Comparison of ENCODE assay signal across 8 cellular contexts in genomic region chrX:19990519-19991349, GRCh38. TPM values are rescaled to one million over a fixed set of nuclear protein-coding genes. Genes with fewer than 3 reads are reported as not detected.
DNase-seq lines count a peak whose midpoint lies in the region; ATAC-seq and TF ChIP-seq lines count a peak whose summit lies in the region.

Gene BCLAF3, minus strand, starts transcription at chrX:19991061. Its CDS starts 20,797 bp downstream, at chrX:19970264.

- H3K27me3 ChIP-seq in dorsolateral prefrontal cortex (peaks cover 0 to 30% (median 5%) of the 10 kb centered on the region in 45 donors), lower lobe of right lung (ENCODE audit: low read depth) (no peaks in the 10 kb centered on the region)

- peak within 1 kb of the TSS in 6 of 7 donors; percentile 48 to 87 (median 75) for H3K27ac Mint-ChIP-seq in CD14-positive monocyte

- H3K9me3 ChIP-seq in lower lobe of right lung = no peaks in the 10 kb centered on the region

- DNase-seq in CD14-positive monocyte (ENCODE audit: low spot score) (peak; percentile 84), NCI-H526 treated with DMSO at 0.1 percent for 48 hours (lab: John Stamatoyannopoulos, UW) (peak; percentile 87), dorsolateral prefrontal cortex (peak; percentile 65 to 90 (median 83)), lower lobe of right lung (peak; percentile 91)
- DNase-seq in activated CD4-positive, alpha-beta T cell treated with anti-CD3 and anti-CD28 coated beads, Interleukin-2, amount 50 U/mL, for 4 hours = peak; percentile 73 to 77
- peak; percentile 61 to 83 (median 76) for DNase-seq in stimulated activated CD4-positive, alpha-beta T cell treated with anti-CD3 and anti-CD28 coated beads, TNF-alpha, amount 100 ng/mL, for 1 hour (ENCODE audit: low read depth in 3 of 3, low spot score in 1 of 3)

- TF ChIP-seq CTCF in CD14-positive monocyte (IDR thresholded peaks at IDR 0.05) (peak; percentile 67), dorsolateral prefrontal cortex (IDR thresholded peaks at IDR 0.05 in 54 of 56, conservative IDR thresholded peaks at IDR 0.05 in 2 of 56; ENCODE audit: low read depth in 1 of 56, partially characterized antibody in 56 of 56) (peak; percentile 47 to 88 (median 76)), lower lobe of right lung (IDR thresholded peaks at IDR 0.05) (peak; percentile 81)

- H3K4me1 Mint-ChIP-seq in CD14-positive monocyte = peaks cover 12% of the 10 kb centered on the region

- H3K36me3 ChIP-seq in lower lobe of right lung = no peaks in the 10 kb centered on the region

- H3K27me3 Mint-ChIP-seq in CD14-positive monocyte (ENCODE audit: low read depth in 3 of 3) = peaks cover 0 to 22% (median 0%) of the 10 kb centered on the region in 3 donors

- peak within 1 kb of the TSS; percentile 83 to 91 for H3K4me3 Mint-ChIP-seq in CD14-positive monocyte

- peaks cover 0 to 3% (median 0%) of the 10 kb centered on the region in 7 donors for H3K9me3 Mint-ChIP-seq in CD14-positive monocyte

- intact Hi-C loops in CD14-positive monocyte (cut with micrococcal nuclease) = loop anchor here in 1 of 2 donors (10.0 kb wide), 1 partner anchor 86 kb away; no protein-coding TSS in a partner anchor
- intact Hi-C loops in dorsolateral prefrontal cortex (cut with DNase I) = loop anchor here (2.0 to 10.0 kb wide), 3 partner anchors 86 to 154 kb away; partner anchors contain the start of gene EIF1AX (in 1 of the 2)
- intact Hi-C loops in lower lobe of right lung (cut with DNase I) = no loop called here

- ATAC-seq in GM19328 (IDR thresholded peaks at IDR 0.05; ENCODE audit: unreplicated experiment) = peak; percentile 96
- peak; percentile 92 for ATAC-seq in HG03469 (IDR thresholded peaks at IDR 0.05; ENCODE audit: unreplicated experiment)
- ATAC-seq in lower lobe of right lung = peak; percentile 98 to 100

- peaks cover 0 to 7% of the 10 kb centered on the region in 2 donors for H3K36me3 Mint-ChIP-seq in CD14-positive monocyte

- H3K27ac ChIP-seq in dorsolateral prefrontal cortex (peak within 1 kb of the TSS in 49 of 59 donors; percentile 17 to 90 (median 71)), lower lobe of right lung (peak within 1 kb of the TSS; percentile 76)

- H3K4me1 ChIP-seq in lower lobe of right lung = peaks cover 5% of the 10 kb centered on the region

- H3K4me3 ChIP-seq in dorsolateral prefrontal cortex (peak within 1 kb of the TSS; percentile 46 to 82 (median 70)), lower lobe of right lung (peak within 1 kb of the TSS; percentile 75)

RNA-seq across cellular contexts. Expression of gene BCLAF3, which starts in this region (rescaled TPM):
- polyA plus RNA-seq in CD14-positive monocyte = 1 to 10 TPM in 1 of 2 donors, under 1 TPM in 1; 0.87 to 1.1 TPM
- 10 to 100 TPM; 15.5 to 27.7 (median 21.4) TPM for total RNA-seq in dorsolateral prefrontal cortex
- 13.1 TPM for total RNA-seq in lower lobe of right lung

Comparison
In these comparisons a context has a peak if more than half of its experiments do, and no peak if none do; other contexts are left out.
1. Peak in every context shown above with its lines: DNase-seq, ATAC-seq, H3K4me3 ChIP-seq and H3K27ac ChIP-seq.